In the genomic region with DNA sequence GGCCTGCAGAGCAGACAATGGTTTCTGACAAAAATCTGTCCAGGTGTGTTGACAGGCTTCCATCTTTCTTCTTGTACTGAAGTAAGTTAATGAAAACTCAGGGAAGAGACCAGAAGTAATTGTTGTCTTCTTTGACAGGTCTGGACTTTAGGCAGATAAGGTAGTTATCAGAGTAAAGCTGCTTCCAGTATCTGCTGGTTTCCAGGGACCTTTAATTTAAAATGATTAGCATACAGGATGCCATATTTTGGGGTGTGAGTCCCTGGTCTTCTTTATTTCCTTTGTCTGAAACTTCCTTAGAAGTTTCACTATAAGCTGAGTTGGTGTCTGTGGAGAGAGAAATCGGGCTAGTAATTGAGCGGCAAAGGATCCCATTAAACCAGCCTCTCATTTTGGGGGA, we compare ENCODE assay signal across 10 cellular contexts. TPM values are rescaled to one million over a fixed set of nuclear protein-coding genes. Genes with fewer than 3 reads are reported as not detected.
DNase-seq lines count a peak whose midpoint lies in the region; ATAC-seq and TF ChIP-seq lines count a peak whose summit lies in the region.
"Had no signal": no experiment of that assay in that cellular context is flagged by ENCODE, and none has a peak within 500 bp of the region (broad histone marks: within the 10 kb centered on the region; RNA-seq: fewer than 3 reads in every experiment).

No MANE protein-coding gene starts in this region.

- H3K36me3 ChIP-seq in BLaER1 treated with 17β-estradiol and CSF1 and Interleukin-3, amounts not matched to agents 10 nM and 100 nM = peaks cover 15 to 47% (median 32%) of the 10 kb centered on the region in 11 experiments
- H3K36me3 ChIP-seq in KMS-11 (ENCODE audit: insufficient read depth) = no peaks in the 10 kb centered on the region

- H3K9ac ChIP-seq in BLaER1 treated with 17β-estradiol and CSF1 and Interleukin-3, amounts not matched to agents 10 nM and 100 nM = peak overlapping the region; percentile 86 to 96 (median 92)
- peak overlapping the region; percentile 88; the same call in 1 of the 2 replicates for H3K9ac ChIP-seq in KMS-11

- peaks cover 0 to 63% (median 37%) of the 10 kb centered on the region in 11 experiments; a peak in 17 of 22 replicates for H4K20me1 ChIP-seq in BLaER1 treated with 17β-estradiol and CSF1 and Interleukin-3, amounts not matched to agents 10 nM and 100 nM
- H4K20me1 ChIP-seq in KMS-11 (ENCODE audit: insufficient read depth) = no peaks in the 10 kb centered on the region; the same call in 1 of the 2 replicates

- H3K27ac ChIP-seq in BLaER1 treated with 17β-estradiol and CSF1 and Interleukin-3, amounts not matched to agents 10 nM and 100 nM = peak overlapping the region in 4 of 11 experiments; percentile 84 to 90 (median 88); a peak in 3 of 22 replicates
- H3K27ac ChIP-seq in KMS-11 = no peak overlapping the region
- no peak overlapping the region for H3K27ac ChIP-seq in caudate nucleus (ENCODE audit: low read depth, low read length)

- ATAC-seq in central memory CD8-positive, alpha-beta T cell (replicated peaks; ENCODE audit: extremely low read depth, poor library complexity, severe bottlenecking) = no peak
- no peak for ATAC-seq in naive B cell (ENCODE audit: low read depth in 2 of 2)

- no peak for TF ChIP-seq CTCF in KMS-11 (conservative IDR thresholded peaks at IDR 0.05; ENCODE audit: low read depth, low read length)

- H3K4me1 Mint-ChIP-seq in central memory CD8-positive, alpha-beta T cell = peaks cover 32% of the 10 kb centered on the region
- H3K4me1 Mint-ChIP-seq in naive B cell = peaks cover 21 to 58% (median 29%) of the 10 kb centered on the region in 3 donors

- H3K4me3 Mint-ChIP-seq in central memory CD8-positive, alpha-beta T cell = peak overlapping the region; percentile 93
- H3K4me3 Mint-ChIP-seq in naive B cell = peak overlapping the region; percentile 88 to 99 (median 97)

- no peaks in the 10 kb centered on the region for H3K9me3 Mint-ChIP-seq in central memory CD8-positive, alpha-beta T cell
- H3K9me3 Mint-ChIP-seq in naive B cell = no peaks in the 10 kb centered on the region

- no peaks in the 10 kb centered on the region for H3K27me3 Mint-ChIP-seq in central memory CD8-positive, alpha-beta T cell
- H3K27me3 Mint-ChIP-seq in naive B cell = no peaks in the 10 kb centered on the region

- peaks cover 31 to 48% (median 35%) of the 10 kb centered on the region in 10 experiments for H3K4me1 ChIP-seq in BLaER1 treated with 17β-estradiol and CSF1 and Interleukin-3, amounts not matched to agents 10 nM and 100 nM
- H3K4me1 ChIP-seq in KMS-11 (ENCODE audit: low read depth, poor library complexity, severe bottlenecking) = peaks cover 27% of the 10 kb centered on the region

- peaks cover 20% of the 10 kb centered on the region for H3K36me3 Mint-ChIP-seq in central memory CD8-positive, alpha-beta T cell (ENCODE audit: insufficient read depth)
- no peaks in the 10 kb centered on the region for H3K36me3 Mint-ChIP-seq in naive B cell

- peaks cover 0 to 17% (median 9%) of the 10 kb centered on the region in 11 experiments; a peak in 9 of 22 replicates for H3K9me3 ChIP-seq in BLaER1 treated with 17β-estradiol and CSF1 and Interleukin-3, amounts not matched to agents 10 nM and 100 nM (replicated peaks in 1 of 11)

- peak overlapping the region; percentile 94 for H3K27ac Mint-ChIP-seq in central memory CD8-positive, alpha-beta T cell (ENCODE audit: low read depth)
- H3K27ac Mint-ChIP-seq in naive B cell = peak overlapping the region in 3 of 6 donors; percentile 36 to 48 (median 44)

- DNase-seq in central memory CD8-positive, alpha-beta T cell (ENCODE audit: low spot score in 2 of 2) = no peak
- DNase-seq in naive B cell (no peak), caudate nucleus (lab: John Stamatoyannopoulos, UW) (no peak), NCI-H1436 treated with DMSO at 0.1 percent for 48 hours (lab: John Stamatoyannopoulos, UW) (no peak), CD1c-positive myeloid dendritic cell (ENCODE audit: extremely low spot score) (no peak), kidney tubule cell (ENCODE audit: low spot score) (no peak)
- DNase-seq: SHP77 treated with DMSO at 0.1 percent for 48 hours; stimulated activated CD4-positive, alpha-beta T cell treated with anti-CD3 and anti-CD28 coated beads, Interleukin-15, amount 100 ng/mL, for 24 hours had no signal

- H3K4me2 ChIP-seq in BLaER1 treated with 17β-estradiol and CSF1 and Interleukin-3, amounts not matched to agents 10 nM and 100 nM = peak overlapping the region; percentile 90 to 100 (median 97)
- H3K4me2 ChIP-seq in KMS-11 = peak overlapping the region; percentile 91

- peak overlapping the region; percentile 83 to 98 (median 92) for H3K4me3 ChIP-seq in BLaER1 treated with 17β-estradiol and CSF1 and Interleukin-3, amounts not matched to agents 10 nM and 100 nM
- no peak overlapping the region for H3K4me3 ChIP-seq in KMS-11 (IDR thresholded peaks at IDR 0.05; ENCODE audit: insufficient read depth, low read depth, low read length)

- H3K27me3 ChIP-seq in BLaER1 treated with 17β-estradiol and CSF1 and Interleukin-3, amounts not matched to agents 10 nM and 100 nM = no peaks in the 10 kb centered on the region
- no peaks in the 10 kb centered on the region for H3K27me3 ChIP-seq in KMS-11 (ENCODE audit: insufficient read depth, low read depth)

- peaks cover 61% of the 10 kb centered on the region for H3K79me2 ChIP-seq in KMS-11 (ENCODE audit: insufficient read depth, low read depth)

- H2AFZ ChIP-seq in KMS-11 (ENCODE audit: low read depth) = no peak overlapping the region

RNA-seq across cellular contexts. Expression of gene TMX2, which starts 1.5 kb away (rescaled TPM):
- polyA plus RNA-seq in naive B cell (ENCODE audit: low read depth in 6 of 6) = 10 to 100 TPM; 61.5 to 77.9 (median 72.3) TPM

RNA-seq across cellular contexts. Expression of gene MED19, which starts 1.8 kb away (rescaled TPM):
- 10 to 100 TPM; 17.6 to 24.3 (median 21.7) TPM for polyA plus RNA-seq in naive B cell (ENCODE audit: low read depth in 6 of 6)

RNA-seq across cellular contexts. Expression of gene SELENOH, which starts 27.4 kb away (rescaled TPM):
- polyA plus RNA-seq in naive B cell (ENCODE audit: low read depth in 6 of 6) = 100 to 1,000 TPM; 299 to 401 (median 350) TPM

RNA-seq across cellular contexts. Expression of gene BTBD18, which starts 37.8 kb away (rescaled TPM):
- 1 to 10 TPM in 3 of 6 donors, under 1 TPM in 2, not detected in 1; 0.47 to 1.6 (median 1.4) TPM for polyA plus RNA-seq in naive B cell (ENCODE audit: low read depth in 6 of 6)

RNA-seq across cellular contexts. Expression of gene ZDHHC5, which starts 45.9 kb away (rescaled TPM):
- 10 to 100 TPM in 5 of 6 donors, 1 to 10 TPM in 1; 6.1 to 39.2 (median 28.2) TPM for polyA plus RNA-seq in naive B cell (ENCODE audit: low read depth in 6 of 6)
